8 cellular contexts compared by ENCODE assay signal in the genomic region with DNA sequence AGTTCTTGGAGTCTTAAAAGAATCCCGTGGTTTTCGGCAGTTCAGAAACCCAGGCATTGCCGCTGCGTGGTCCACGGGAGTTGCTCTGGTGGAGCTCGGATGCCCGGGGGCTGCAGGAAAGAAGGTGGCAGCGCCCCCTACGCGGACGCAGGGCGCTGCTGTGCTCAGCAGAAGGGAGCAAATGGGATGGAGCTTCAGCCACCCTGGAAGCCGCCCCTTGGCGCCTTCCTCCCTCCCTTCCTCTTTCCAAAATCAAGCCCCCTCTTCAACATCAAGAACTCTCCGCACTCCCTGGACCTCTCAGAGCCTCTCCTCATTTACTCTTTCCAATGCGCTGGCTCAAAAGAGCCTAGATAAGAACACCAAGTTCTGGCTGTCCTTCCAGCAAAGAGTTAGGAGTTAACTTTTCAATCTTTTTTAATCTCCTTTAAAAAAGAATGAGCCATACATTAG. TPM values are rescaled to one million over a fixed set of nuclear protein-coding genes. Genes with fewer than 3 reads are reported as not detected.
DNase-seq lines count a peak whose midpoint lies in the region; ATAC-seq and TF ChIP-seq lines count a peak whose summit lies in the region.

No MANE protein-coding gene starts in this region.

- CTCF ChIA-PET in WTC11 (lab: Charles Lee) = interaction anchor here (0.6 to 5.4 kb wide), 49 partner anchors 8 to 664 kb away, joined by 3 to 168 read pairs (median 5); a partner anchor contains a TSS

- H3K9me3 Mint-ChIP-seq in WTC11 = no peaks in the 10 kb centered on the region

- H3K27ac Mint-ChIP-seq in WTC11 = no peak overlapping the region

- H3K4me3 ChIP-seq in spleen = peak overlapping the region in 7 of 8 donors; percentile 37 to 76 (median 51)

- H3K27me3 Mint-ChIP-seq in WTC11 (ENCODE audit: low read depth) = peaks cover 30% of the 10 kb centered on the region

- H3K4me3 Mint-ChIP-seq in WTC11 = peak overlapping the region; percentile 76

- intact Hi-C loops in Right ventricle myocardium inferior (cut with DNase I) = no loop called here
- intact Hi-C loops in cardiac septum (cut with DNase I) = no loop called here
- intact Hi-C loops in spleen (cut with DNase I; ENCODE audit: low total_unique reads) = no loop called here

- H3K9me3 ChIP-seq in spleen = no peaks in the 10 kb centered on the region

- ATAC-seq in Right ventricle myocardium inferior (peak; percentile 54), WTC11 (peak; percentile 60), HG03571 (IDR thresholded peaks at IDR 0.05; ENCODE audit: unreplicated experiment) (no peak)

- DNase-seq in Right ventricle myocardium inferior (ENCODE audit: missing footprints) (no peak), cardiac septum (ENCODE audit: low spot score) (no peak), WTC11 (ENCODE audit: low spot score) (peak; percentile 56), iPS-NIHi11 (ENCODE audit: low spot score) (peak; percentile 42), spleen (peak; percentile 71), NCI-H146 (lab: John Stamatoyannopoulos, UW) (no peak), NCI-H226 (no peak)

- peaks cover 0 to 34% (median 18%) of the 10 kb centered on the region in 6 donors for H3K4me1 ChIP-seq in spleen

- POLR2A ChIA-PET in WTC11 (lab: Charles Lee) = no interaction called here

- peaks cover 17% of the 10 kb centered on the region for H3K4me1 Mint-ChIP-seq in WTC11

- peak overlapping the region in 2 of 8 donors; percentile 45 to 66 for H3K27ac ChIP-seq in spleen

- TF ChIP-seq CTCF in WTC11 (IDR thresholded peaks at IDR 0.05) (no peak), spleen (IDR thresholded peaks at IDR 0.05 in 8 of 11, conservative IDR thresholded peaks at IDR 0.05 in 3 of 11) (peak in 3 of 11 experiments; percentile 16 to 40 (median 24))

- peaks cover 0 to 66% (median 38%) of the 10 kb centered on the region in 7 donors for H3K27me3 ChIP-seq in spleen (replicated peaks in 1 of 7)

- no peaks in the 10 kb centered on the region for H3K36me3 ChIP-seq in spleen

- H3K36me3 Mint-ChIP-seq in WTC11 = no peaks in the 10 kb centered on the region

- no peak for TF ChIP-seq POLR2A in spleen (IDR thresholded peaks at IDR 0.05)

- WGBS in spleen, 5 donors = 0 to 1% (median 1%) methylated on average over 16 of the region's 16 CpGs

TF ChIP-seq in WTC11, 78 proteins besides CTCF, POLR2A, EP300 and RAD21 (continues in another document):
- TF ChIP-seq, protein P1, sequence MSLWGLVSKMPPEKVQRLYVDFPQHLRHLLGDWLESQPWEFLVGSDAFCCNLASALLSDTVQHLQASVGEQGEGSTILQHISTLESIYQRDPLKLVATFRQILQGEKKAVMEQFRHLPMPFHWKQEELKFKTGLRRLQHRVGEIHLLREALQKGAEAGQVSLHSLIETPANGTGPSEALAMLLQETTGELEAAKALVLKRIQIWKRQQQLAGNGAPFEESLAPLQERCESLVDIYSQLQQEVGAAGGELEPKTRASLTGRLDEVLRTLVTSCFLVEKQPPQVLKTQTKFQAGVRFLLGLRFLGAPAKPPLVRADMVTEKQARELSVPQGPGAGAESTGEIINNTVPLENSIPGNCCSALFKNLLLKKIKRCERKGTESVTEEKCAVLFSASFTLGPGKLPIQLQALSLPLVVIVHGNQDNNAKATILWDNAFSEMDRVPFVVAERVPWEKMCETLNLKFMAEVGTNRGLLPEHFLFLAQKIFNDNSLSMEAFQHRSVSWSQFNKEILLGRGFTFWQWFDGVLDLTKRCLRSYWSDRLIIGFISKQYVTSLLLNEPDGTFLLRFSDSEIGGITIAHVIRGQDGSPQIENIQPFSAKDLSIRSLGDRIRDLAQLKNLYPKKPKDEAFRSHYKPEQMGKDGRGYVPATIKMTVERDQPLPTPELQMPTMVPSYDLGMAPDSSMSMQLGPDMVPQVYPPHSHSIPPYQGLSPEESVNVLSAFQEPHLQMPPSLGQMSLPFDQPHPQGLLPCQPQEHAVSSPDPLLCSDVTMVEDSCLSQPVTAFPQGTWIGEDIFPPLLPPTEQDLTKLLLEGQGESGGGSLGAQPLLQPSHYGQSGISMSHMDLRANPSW (CRISPR knock-in tag; conservative IDR thresholded peaks at IDR 0.05; ENCODE audit: low read depth) = no peak
- no peak for TF ChIP-seq ZNF317 (CRISPR knock-in tag; IDR thresholded peaks at IDR 0.05; ENCODE audit: borderline replicate concordance, low read depth)
- TF ChIP-seq FOXJ3 (CRISPR knock-in tag; IDR thresholded peaks at IDR 0.05; ENCODE audit: borderline replicate concordance) = no peak
- TF ChIP-seq, protein P2, sequence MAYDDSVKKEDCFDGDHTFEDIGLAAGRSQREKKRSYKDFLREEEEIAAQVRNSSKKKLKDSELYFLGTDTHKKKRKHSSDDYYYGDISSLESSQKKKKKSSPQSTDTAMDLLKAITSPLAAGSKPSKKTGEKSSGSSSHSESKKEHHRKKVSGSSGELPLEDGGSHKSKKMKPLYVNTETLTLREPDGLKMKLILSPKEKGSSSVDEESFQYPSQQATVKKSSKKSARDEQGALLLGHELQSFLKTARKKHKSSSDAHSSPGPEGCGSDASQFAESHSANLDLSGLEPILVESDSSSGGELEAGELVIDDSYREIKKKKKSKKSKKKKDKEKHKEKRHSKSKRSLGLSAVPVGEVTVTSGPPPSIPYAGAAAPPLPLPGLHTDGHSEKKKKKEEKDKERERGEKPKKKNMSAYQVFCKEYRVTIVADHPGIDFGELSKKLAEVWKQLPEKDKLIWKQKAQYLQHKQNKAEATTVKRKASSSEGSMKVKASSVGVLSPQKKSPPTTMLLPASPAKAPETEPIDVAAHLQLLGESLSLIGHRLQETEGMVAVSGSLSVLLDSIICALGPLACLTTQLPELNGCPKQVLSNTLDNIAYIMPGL (CRISPR knock-in tag; IDR thresholded peaks at IDR 0.05) = no peak
- TF ChIP-seq, protein P3, sequence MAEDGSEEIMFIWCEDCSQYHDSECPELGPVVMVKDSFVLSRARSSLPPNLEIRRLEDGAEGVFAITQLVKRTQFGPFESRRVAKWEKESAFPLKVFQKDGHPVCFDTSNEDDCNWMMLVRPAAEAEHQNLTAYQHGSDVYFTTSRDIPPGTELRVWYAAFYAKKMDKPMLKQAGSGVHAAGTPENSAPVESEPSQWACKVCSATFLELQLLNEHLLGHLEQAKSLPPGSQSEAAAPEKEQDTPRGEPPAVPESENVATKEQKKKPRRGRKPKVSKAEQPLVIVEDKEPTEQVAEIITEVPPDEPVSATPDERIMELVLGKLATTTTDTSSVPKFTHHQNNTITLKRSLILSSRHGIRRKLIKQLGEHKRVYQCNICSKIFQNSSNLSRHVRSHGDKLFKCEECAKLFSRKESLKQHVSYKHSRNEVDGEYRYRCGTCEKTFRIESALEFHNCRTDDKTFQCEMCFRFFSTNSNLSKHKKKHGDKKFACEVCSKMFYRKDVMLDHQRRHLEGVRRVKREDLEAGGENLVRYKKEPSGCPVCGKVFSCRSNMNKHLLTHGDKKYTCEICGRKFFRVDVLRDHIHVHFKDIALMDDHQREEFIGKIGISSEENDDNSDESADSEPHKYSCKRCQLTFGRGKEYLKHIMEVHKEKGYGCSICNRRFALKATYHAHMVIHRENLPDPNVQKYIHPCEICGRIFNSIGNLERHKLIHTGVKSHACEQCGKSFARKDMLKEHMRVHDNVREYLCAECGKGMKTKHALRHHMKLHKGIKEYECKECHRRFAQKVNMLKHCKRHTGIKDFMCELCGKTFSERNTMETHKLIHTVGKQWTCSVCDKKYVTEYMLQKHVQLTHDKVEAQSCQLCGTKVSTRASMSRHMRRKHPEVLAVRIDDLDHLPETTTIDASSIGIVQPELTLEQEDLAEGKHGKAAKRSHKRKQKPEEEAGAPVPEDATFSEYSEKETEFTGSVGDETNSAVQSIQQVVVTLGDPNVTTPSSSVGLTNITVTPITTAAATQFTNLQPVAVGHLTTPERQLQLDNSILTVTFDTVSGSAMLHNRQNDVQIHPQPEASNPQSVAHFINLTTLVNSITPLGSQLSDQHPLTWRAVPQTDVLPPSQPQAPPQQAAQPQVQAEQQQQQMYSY (CRISPR knock-in tag; IDR thresholded peaks at IDR 0.05) = no peak
- TF ChIP-seq, protein P4, sequence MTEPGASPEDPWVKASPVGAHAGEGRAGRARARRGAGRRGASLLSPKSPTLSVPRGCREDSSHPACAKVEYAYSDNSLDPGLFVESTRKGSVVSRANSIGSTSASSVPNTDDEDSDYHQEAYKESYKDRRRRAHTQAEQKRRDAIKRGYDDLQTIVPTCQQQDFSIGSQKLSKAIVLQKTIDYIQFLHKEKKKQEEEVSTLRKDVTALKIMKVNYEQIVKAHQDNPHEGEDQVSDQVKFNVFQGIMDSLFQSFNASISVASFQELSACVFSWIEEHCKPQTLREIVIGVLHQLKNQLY (CRISPR knock-in tag; IDR thresholded peaks at IDR 0.05) = no peak
- no peak for TF ChIP-seq ZNF121 (CRISPR knock-in tag; IDR thresholded peaks at IDR 0.05)
- TF ChIP-seq ZNF671 (CRISPR knock-in tag; IDR thresholded peaks at IDR 0.05) = no peak
- TF ChIP-seq TEAD1 (CRISPR knock-in tag; IDR thresholded peaks at IDR 0.05) = no peak
- TF ChIP-seq IRF2 (CRISPR knock-in tag; IDR thresholded peaks at IDR 0.05; ENCODE audit: borderline replicate concordance, low read depth) = no peak
- TF ChIP-seq SP1 (CRISPR knock-in tag; conservative IDR thresholded peaks at IDR 0.05) = no peak
- no peak for TF ChIP-seq FOXP1 (CRISPR knock-in tag; IDR thresholded peaks at IDR 0.05; ENCODE audit: borderline replicate concordance)

RNA-seq across cellular contexts. Expression of a gene that starts 0.9 kb away (rescaled TPM):
- total RNA-seq in Right ventricle myocardium inferior (1.2 TPM), cardiac septum (1.1 TPM), WTC11 (2021) (5.6 to 7.8 TPM (median 7.3 TPM) in 3 replicates), spleen (10 to 100 TPM in 1 of 7 donors, 1 to 10 TPM in 6; 2.6 to 11.0 (median 5.8) TPM)
- under 1 TPM; 0.63 to 0.93 (median 0.77) TPM for polyA plus RNA-seq in spleen

Comparison
In these comparisons a context has a peak if more than half of its experiments do, and no peak if none do; other contexts are left out.
1. DNase-seq: peak in WTC11 (single experiment), iPS-NIHi11 (single experiment) and spleen (single experiment); none in Right ventricle myocardium inferior (single experiment), cardiac septum (single experiment), NCI-H146 (single experiment) and NCI-H226 (single experiment).